Comparison of ENCODE assay signal across 27 cellular contexts in genomic region chrX:68232206-68232605, GRCh38.
"Had no signal": no experiment of that assay in that cellular context is flagged by ENCODE, and none has a peak within 500 bp of the region (broad histone marks: within the 10 kb centered on the region; RNA-seq: fewer than 3 reads in every experiment).

No MANE protein-coding gene starts in this region.

- H3K27ac Mint-ChIP-seq: activated CD4-positive, alpha-beta T cell treated with anti-CD3 and anti-CD28 coated beads, Interleukin-2, amount 10 ng/mL, durations not matched to agents 7 days and 5 days; activated naive CD4-positive, alpha-beta T cell treated with anti-CD3 and anti-CD28 coated beads, Interleukin-2, amount 50 U/mL, for 24 hours; T-helper 1 cell treated with Interleukin-12 subunit alpha and Interleukin-12 subunit beta and Interleukin-4 antibody, amounts not matched to agents 30 μg/mL and 1 μg/mL, for 36 hours; T-helper 2 cell treated with Interferon-gamma antibody and Interleukin-4, amounts not matched to agents 5 μg/mL and 100 μg/mL, for 36 hours had no signal

- H3K27me3 Mint-ChIP-seq: activated CD4-positive, alpha-beta T cell treated with anti-CD3 and anti-CD28 coated beads, Interleukin-2, amount 10 ng/mL, durations not matched to agents 7 days and 5 days; activated naive CD4-positive, alpha-beta T cell treated with anti-CD3 and anti-CD28 coated beads, Interleukin-2, amount 50 U/mL, for 24 hours; brain; central memory CD8-positive, alpha-beta T cell had no signal

- H3K4me3 Mint-ChIP-seq: activated CD4-positive, alpha-beta T cell treated with anti-CD3 and anti-CD28 coated beads, Interleukin-2, amount 10 ng/mL, durations not matched to agents 7 days and 5 days; activated naive CD4-positive, alpha-beta T cell treated with anti-CD3 and anti-CD28 coated beads, Interleukin-2, amount 50 U/mL, for 24 hours; activated T-cell treated with anti-CD3 and anti-CD28 coated beads, Interleukin-2, amount 50 U/mL, for 4 hours; central memory CD8-positive, alpha-beta T cell; T-helper 1 cell treated with Interleukin-12 subunit alpha and Interleukin-12 subunit beta and Interleukin-4 antibody, amounts not matched to agents 30 μg/mL and 1 μg/mL, for 36 hours; T-helper 2 cell treated with Interferon-gamma antibody and Interleukin-4, amounts not matched to agents 5 μg/mL and 100 μg/mL, for 36 hours had no signal

- H3K27me3 ChIP-seq: adrenal gland, SJSA1 had no signal

- H3K4me1 ChIP-seq: adrenal gland, SJSA1 had no signal

- H3K36me3 ChIP-seq: adrenal gland, SJSA1 had no signal

- H3K9ac ChIP-seq: SK-N-SH had no signal

- DNase-seq: activated CD4-positive, alpha-beta T cell treated with anti-CD3 and anti-CD28 coated beads, Interleukin-2, amount 10 ng/mL, durations not matched to agents 7 days and 5 days; activated CD4-positive, alpha-beta T cell treated with anti-CD3 and anti-CD28 coated beads, Interleukin-2, amount 50 U/mL, for 48 hours; activated CD8-positive, alpha-beta memory T cell treated with anti-CD3 and anti-CD28 coated beads, Interleukin-2, amount 50 U/mL, for 4 hours; activated effector memory CD4-positive, alpha-beta T cell treated with anti-CD3 and anti-CD28 coated beads, Interleukin-2, amount 50 U/mL, for 16 hours; activated naive CD4-positive, alpha-beta T cell treated with Interleukin-2 at 50 U/mL for 16 hours; activated T-cell treated with anti-CD3 and anti-CD28 coated beads for 4 hours; activated T-cell treated with anti-CD3 and anti-CD28 coated beads, Interleukin-2, amount 50 U/mL, for 4 hours; adrenal gland; Karpas-422; KBM-7; MM.1S; NCI-H1092; NCI-H1436 treated with DMSO at 0.1 percent for 48 hours; NCI-H1694 treated with DMSO at 0.1 percent for 48 hours; NCI-H2029; NCI-H510A; NCI-H526; NCI-H748 treated with DMSO at 0.1 percent for 48 hours; NK-92 treated with Interleukin-12 subunit alpha and Interleukin-12 subunit beta, amount 100 ng/mL, for 24 hours; SHP77; SK-N-SH had no signal

- H3K36me3 Mint-ChIP-seq: activated naive CD4-positive, alpha-beta T cell treated with anti-CD3 and anti-CD28 coated beads, Interleukin-2, amount 50 U/mL, for 24 hours had no signal

- H3K4me3 ChIP-seq: adrenal gland, SJSA1 had no signal

- H3K9me2 ChIP-seq: SK-N-SH had no signal

- H3K9me3 Mint-ChIP-seq: activated naive CD4-positive, alpha-beta T cell treated with anti-CD3 and anti-CD28 coated beads, Interleukin-2, amount 50 U/mL, for 24 hours; activated T-cell treated with anti-CD3 and anti-CD28 coated beads, Interleukin-2, amount 50 U/mL, for 4 hours; central memory CD8-positive, alpha-beta T cell; T-helper 1 cell treated with Interleukin-12 subunit alpha and Interleukin-12 subunit beta and Interleukin-4 antibody, amounts not matched to agents 30 μg/mL and 1 μg/mL, for 36 hours; T-helper 2 cell treated with Interferon-gamma antibody and Interleukin-4, amounts not matched to agents 5 μg/mL and 100 μg/mL, for 36 hours had no signal

- ATAC-seq: activated T-cell treated with anti-CD3 and anti-CD28 coated beads, Interleukin-2, amount 50 U/mL, for 4 hours had no signal

- H3K9me3 ChIP-seq: adrenal gland, SJSA1, SK-N-SH had no signal

- H3K27ac ChIP-seq: adrenal gland, SJSA1 had no signal

- H3K4me2 ChIP-seq: SK-N-SH had no signal

- H3K4me1 Mint-ChIP-seq: activated CD4-positive, alpha-beta T cell treated with anti-CD3 and anti-CD28 coated beads, Interleukin-2, amount 10 ng/mL, durations not matched to agents 7 days and 5 days; activated naive CD4-positive, alpha-beta T cell treated with anti-CD3 and anti-CD28 coated beads, Interleukin-2, amount 50 U/mL, for 24 hours; central memory CD8-positive, alpha-beta T cell had no signal
